In genomic region chr15:59741274-59741906, GRCh38 we compare ENCODE assay signal across 9 cellular contexts. TPM values are rescaled to one million over a fixed set of nuclear protein-coding genes. Genes with fewer than 3 reads are reported as not detected.
DNase-seq lines count a peak whose midpoint lies in the region; FAIRE-seq and TF ChIP-seq lines count a peak whose summit lies in the region.
"Had no signal": no experiment of that assay in that cellular context is flagged by ENCODE, and none has a peak within 500 bp of the region (broad histone marks: within the 10 kb centered on the region; RNA-seq: fewer than 3 reads in every experiment).

No MANE protein-coding gene starts in this region.

- DNase-seq in NCI-H2171 treated with DMSO at 0.1 percent for 48 hours (lab: John Stamatoyannopoulos, UW) (peak; percentile 33), NCI-H2171 (lab: John Stamatoyannopoulos, UW) (no peak), NCI-H446 (lab: John Stamatoyannopoulos, UW) (peak; percentile 46 to 80), dermis blood vessel endothelial cell (peak; percentile 14), retina (peak; percentile 67), GM19239 (ENCODE audit: insufficient read length, low spot score) (no peak), GM20000 (ENCODE audit: low spot score) (no peak), CD1c-positive myeloid dendritic cell (ENCODE audit: extremely low spot score) (no peak)
- DNase-seq: T-helper 9 cell had no signal

- no peak for TF ChIP-seq CTCF in GM20000 (IDR thresholded peaks at IDR 0.05; ENCODE audit: extremely low read depth, missing control alignments)

- no peak for FAIRE-seq in GM19239 (lab: Jason Lieb, UNC)

RNA-seq across cellular contexts. Expression of gene BNIP2, which starts 52.3 kb away (rescaled TPM):
- total RNA-seq in dermis blood vessel endothelial cell: 322 and 364 TPM in 2 replicates

Comparison
In these comparisons a context has a peak if more than half of its experiments do, and no peak if none do; other contexts are left out.
1. DNase-seq: peak in NCI-H2171 treated with DMSO at 0.1 percent for 48 hours (single experiment), NCI-H446 (2 of 2), dermis blood vessel endothelial cell (single experiment) and retina (single experiment); none in NCI-H2171 (single experiment), GM19239 (single experiment), GM20000 (single experiment) and CD1c-positive myeloid dendritic cell (single experiment).